ENCODE assay signal across 8 cellular contexts in the genomic region with DNA sequence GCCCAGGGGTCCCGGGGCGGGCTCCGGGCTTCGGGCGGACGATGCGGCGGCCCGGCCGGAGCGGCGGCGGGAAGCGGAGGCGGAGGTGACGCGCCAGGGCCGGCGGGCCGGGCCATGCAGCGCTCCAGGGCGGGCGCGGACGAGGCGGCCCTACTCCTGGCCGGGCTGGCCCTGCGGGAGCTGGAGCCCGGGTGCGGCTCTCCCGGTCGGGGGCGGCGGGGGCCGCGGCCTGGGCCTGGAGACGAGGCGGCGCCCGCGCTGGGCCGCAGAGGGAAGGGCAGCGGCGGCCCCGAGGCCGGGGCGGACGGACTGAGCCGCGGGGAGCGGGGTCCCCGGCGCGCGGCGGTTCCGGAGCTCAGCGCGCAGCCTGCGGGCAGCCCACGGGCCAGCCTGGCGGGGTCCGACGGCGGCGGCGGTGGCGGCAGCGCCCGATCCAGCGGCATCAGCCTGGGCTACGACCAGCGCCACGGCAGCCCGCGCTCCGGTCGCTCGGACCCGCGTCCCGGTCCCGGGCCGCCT. TPM values are rescaled to one million over a fixed set of nuclear protein-coding genes. Genes with fewer than 3 reads are reported as not detected.
A peak's percentile ranks its signal among the peaks of the same experiment; 100 is the strongest.
DNase-seq lines count a peak whose midpoint lies in the region; ATAC-seq, FAIRE-seq and TF ChIP-seq lines count a peak whose summit lies in the region.

No MANE protein-coding gene starts in this region.

- H3K27me3 ChIP-seq in GM23338 (ENCODE audit: insufficient read depth) (peaks cover 41% of the 10 kb centered on the region), GM12878 (replicated peaks in 1 of 2; ENCODE audit: control insufficient read depth in 2 of 2, insufficient read depth in 2 of 2, low read length in 1 of 2) (peaks cover 2 to 5% of the 10 kb centered on the region in 2 experiments; a peak in 3 of 4 replicates), spleen (replicated peaks in 1 of 7) (peaks cover 0 to 48% (median 19%) of the 10 kb centered on the region in 7 donors)

- no peak for TF ChIP-seq EP300 in GM12878 (IDR thresholded peaks at IDR 0.05; ENCODE audit: borderline replicate concordance in 1 of 2, control insufficient read depth in 1 of 2, low read depth in 2 of 2, low read length in 2 of 2)

- peaks cover 14% of the 10 kb centered on the region; the same call in 2 of the 3 replicates for H3K9me3 Mint-ChIP-seq in GM23338

- no peaks in the 10 kb centered on the region for H3K36me3 ChIP-seq in GM23338 (ENCODE audit: insufficient read depth)
- no peaks in the 10 kb centered on the region for H3K36me3 ChIP-seq in GM12878 (ENCODE audit: control insufficient read depth in 2 of 2, insufficient read depth in 2 of 2, low read length in 1 of 2)
- no peaks in the 10 kb centered on the region for H3K36me3 ChIP-seq in spleen

- no peak for TF ChIP-seq RAD21 in GM12878 (IDR thresholded peaks at IDR 0.05; ENCODE audit: insufficient read depth, low read depth, low read length)

- POLR2A ChIA-PET in GM12878 (lab: Charles Lee) = no interaction called here

- intact Hi-C loops in GM12878 (cut with micrococcal nuclease; ENCODE audit: unreplicated experiment) = no loop called here
- intact Hi-C loops in spleen (cut with DNase I; ENCODE audit: low total_unique reads) = no loop called here

- BruUV-seq in GM12878 (replicated peaks; lab: Mats Ljungman, UMichigan) = no TSS peak

- no peak for TF ChIP-seq CTCF in GM23338 (conservative IDR thresholded peaks at IDR 0.05; ENCODE audit: low read depth in 2 of 2)
- TF ChIP-seq CTCF in GM12878 (IDR thresholded peaks at IDR 0.05 in 2 of 3, conservative IDR thresholded peaks at IDR 0.05 in 1 of 3; ENCODE audit: control insufficient read depth in 2 of 3, extremely low read depth in 1 of 3, insufficient read depth in 1 of 3, low read depth in 3 of 3, low read length in 3 of 3) = no peak
- no peak for TF ChIP-seq CTCF in spleen (IDR thresholded peaks at IDR 0.05 in 8 of 11, conservative IDR thresholded peaks at IDR 0.05 in 3 of 11)

- H3K9ac ChIP-seq in GM12878 (ENCODE audit: control insufficient read depth, insufficient read depth, low read length) = no peak overlapping the region

- ATAC-seq in GM23338 = no peak
- ATAC-seq in GM12878 = no peak
- no peak for ATAC-seq in HG02870 (IDR thresholded peaks at IDR 0.05; ENCODE audit: unreplicated experiment)

- H3K4me1 ChIP-seq in GM23338 (ENCODE audit: insufficient read depth) (peaks cover 11% of the 10 kb centered on the region), GM12878 (ENCODE audit: control insufficient read depth, insufficient read depth, low read length) (no peaks in the 10 kb centered on the region), spleen (peaks cover 0 to 39% (median 19%) of the 10 kb centered on the region in 6 donors)

- H3K4me3 ChIP-seq in GM23338 (peak overlapping the region; percentile 74), GM12878 (no peak overlapping the region), iPS-11a (ENCODE audit: low read depth, low read length) (peak overlapping the region; percentile 72), spleen (peak overlapping the region; percentile 10 to 72 (median 48))

- FAIRE-seq in GM12878 (lab: Jason Lieb, UNC) (no peak), GM12891 (lab: Jason Lieb, UNC) (no peak)

- H3K4me3 Mint-ChIP-seq in GM23338 = no peak overlapping the region

- H3F3A ChIP-seq in GM23338 (replicated peaks; ENCODE audit: low read depth) = 0 out of 2 replicates have a peak, but pooled peaks cover 18% of the 10 kb centered on the region

- peaks cover 29% of the 10 kb centered on the region for H3K27me3 Mint-ChIP-seq in GM23338 (ENCODE audit: insufficient read depth, low read depth, poor library complexity)

- TF ChIP-seq POLR2A in GM12878 (IDR thresholded peaks at IDR 0.05; ENCODE audit: low read depth, low read length) (no peak), spleen (IDR thresholded peaks at IDR 0.05) (no peak), GM12891 (IDR thresholded peaks at IDR 0.05; ENCODE audit: low read depth, low read length) (no peak)

- SMC1A ChIA-PET in GM12878 (lab: Charles Lee; ENCODE audit: uncharacterized antibody, unreplicated experiment) = no interaction called here

- in situ Hi-C loops in GM12878 (cut with MboI) = no loop called here

- RAD21 ChIA-PET in GM12878 (lab: Charles Lee; ENCODE audit: unreplicated experiment) = no interaction called here

- WGBS in GM12878 (ENCODE audit: insufficient coverage, insufficient replicate concordance, low lambda C conversion rate, missing lambda C conversion rate) = 44% methylated on average over 55 of the region's 84 CpGs
- 0 to 3% (median 1%) methylated on average over 1 to 84 of the region's 84 CpGs for WGBS in spleen, 5 donors

- H3K79me2 ChIP-seq in GM23338 (replicated peaks; ENCODE audit: insufficient read depth) (peaks cover 14% of the 10 kb centered on the region), GM12878 (ENCODE audit: control insufficient read depth, insufficient read depth, low read length) (no peaks in the 10 kb centered on the region)

- no peak overlapping the region for H3K27ac ChIP-seq in GM23338 (ENCODE audit: low read depth)
- no peak overlapping the region for H3K27ac ChIP-seq in GM12878 (ENCODE audit: control insufficient read depth, insufficient read depth)
- H3K27ac ChIP-seq in spleen = peak overlapping the region in 7 of 8 donors; percentile 49 to 82 (median 51)

- H3K9me2 ChIP-seq in GM23338 (ENCODE audit: insufficient read depth) = no peaks in the 10 kb centered on the region

- DNase-seq in GM23338 (ENCODE audit: low spot score) (no peak), GM12878 (ENCODE audit: low read depth, low spot score) (no peak), spleen (no peak), T-helper 9 cell (no peak), GM12891 (ENCODE audit: insufficient read length, low spot score) (no peak), SHP77 (lab: John Stamatoyannopoulos, UW) (no peak)

- no peaks in the 10 kb centered on the region for H3K9me3 ChIP-seq in GM12878 (replicated peaks; ENCODE audit: control insufficient read depth, insufficient read depth, low read length)
- H3K9me3 ChIP-seq in spleen = no peaks in the 10 kb centered on the region

- H3K4me1 Mint-ChIP-seq in GM23338 = peaks cover 21% of the 10 kb centered on the region

- H4K20me1 ChIP-seq in GM23338 (replicated peaks; ENCODE audit: insufficient read depth) = peaks cover 8% of the 10 kb centered on the region
- no peaks in the 10 kb centered on the region for H4K20me1 ChIP-seq in GM12878 (ENCODE audit: control insufficient read depth, insufficient read depth)

- CTCF ChIA-PET in GM12878 (lab: Yijun Ruan, JAX) = no interaction called here

- H3K27ac Mint-ChIP-seq in GM23338 = no peak overlapping the region

- H2AFZ ChIP-seq in GM23338 = no peak overlapping the region
- H2AFZ ChIP-seq in GM12878 (ENCODE audit: control insufficient read depth, low read depth, low read length) = no peak overlapping the region

- H3K36me3 Mint-ChIP-seq in GM23338 (ENCODE audit: low read depth) = peaks cover 12% of the 10 kb centered on the region; the same call in 2 of the 3 replicates

- H3K4me2 ChIP-seq in GM23338 (peak overlapping the region; percentile 87), GM12878 (ENCODE audit: control insufficient read depth, insufficient read depth) (no peak overlapping the region)

RNA-seq across cellular contexts. Expression of a gene that starts 0.4 kb away (rescaled TPM):
- total RNA-seq in GM23338 (2014; rRNA removed; shearing (Covaris generic)) = 4.5 and 8.9 TPM in 2 replicates
- 0.47 and 0.59 TPM in 2 replicates for polyA plus RNA-seq in GM23338 (2016; fragmentation: Nextera tagmentation; extraction: Ambion mirVana)
- 1.0 and 1.2 TPM in 2 replicates for total RNA-seq in GM12878 (2013; cell fraction: nucleolus; rRNA removed)
- 0.16 and 0.45 TPM in 2 replicates for total RNA-seq in GM12878 (2014; rRNA removed)
- 0.13 and 0.28 TPM in 2 replicates for total RNA-seq in GM12878 (2014; rRNA removed; fragmentation: Illumina TruSeq; extraction: Trizol)
- total RNA-seq in GM12878 (2021) = 0.32 and 0.59 TPM in 2 replicates
- 0.08 TPM for polyA plus RNA-seq in GM12878 (2011; ENCODE audit: low read depth)
- 0.58 and 0.77 TPM in 2 replicates for polyA plus RNA-seq in GM12878 (2011; rRNA removed)
- polyA plus RNA-seq in GM12878 (2011; cell fraction: cytosol; rRNA removed) = 0.51 and 0.59 TPM in 2 replicates
- polyA plus RNA-seq in GM12878 (2011; cell fraction: nucleus; rRNA removed) = 1.2 and 1.3 TPM in 2 replicates
- polyA plus RNA-seq in GM12878 (2012) = 0.14 and 0.56 TPM in 2 replicates
- polyA plus RNA-seq in GM12878 (2014; fragmentation: Illumina TruSeq; extraction: Trizol) = 0.05 and 0.16 TPM in 2 replicates
- polyA plus RNA-seq in GM12878 (2014; fragmentation: Nextera tagmentation; extraction: Ambion mirVana) = not detected
- 0.12 and 0.76 TPM in 2 replicates for polyA plus RNA-seq in GM12878 (2014; rRNA removed)
- under 1 TPM; 0.06 to 0.17 TPM for polyA plus RNA-seq in GM12878 (2016; fragmentation: Nextera tagmentation; extraction: Ambion mirVana)
- 1.1 and 2.4 TPM in 2 replicates for polyA minus RNA-seq in GM12878 (2011; rRNA and poly(A)+ RNA removed)
- polyA minus RNA-seq in GM12878 (2011; cell fraction: cytosol; rRNA and poly(A)+ RNA removed) = 0.42 TPM in 1 of 2 replicates, not detected in the other
- 0.12 and 0.29 TPM in 2 replicates for polyA minus RNA-seq in GM12878 (2011; cell fraction: nucleus; rRNA and poly(A)+ RNA removed)
- 10 to 100 TPM in 3 of 7 donors, 1 to 10 TPM in 4; 3.1 to 14.1 (median 8.9) TPM for total RNA-seq in spleen
- polyA plus RNA-seq in spleen = 1 to 10 TPM in 2 of 3 donors, under 1 TPM in 1; 0.78 to 3.8 (median 2.6) TPM
- 0.33 TPM for polyA plus RNA-seq in GM12891 (2012; ENCODE audit: low read depth, missing spikeins)

RNA-seq across cellular contexts. Expression of a gene that starts 53.7 kb away (rescaled TPM):
- total RNA-seq in GM23338 (2014; rRNA removed; shearing (Covaris generic)) = 153 and 185 TPM in 2 replicates
- polyA plus RNA-seq in GM23338 (2016; fragmentation: Nextera tagmentation; extraction: Ambion mirVana) = 93.1 and 112 TPM in 2 replicates
- 87.5 and 121 TPM in 2 replicates for total RNA-seq in GM12878 (2013; cell fraction: nucleolus; rRNA removed)
- total RNA-seq in GM12878 (2014; rRNA removed) = 80.0 and 103 TPM in 2 replicates
- 129 and 137 TPM in 2 replicates for total RNA-seq in GM12878 (2014; rRNA removed; fragmentation: Illumina TruSeq; extraction: Trizol)
- 96.3 and 104 TPM in 2 replicates for total RNA-seq in GM12878 (2021)
- polyA plus RNA-seq in GM12878 (2011; ENCODE audit: low read depth) = 57.9 TPM
- 237 and 372 TPM in 2 replicates for polyA plus RNA-seq in GM12878 (2011; rRNA removed)
- polyA plus RNA-seq in GM12878 (2011; cell fraction: cytosol; rRNA removed) = 117 and 164 TPM in 2 replicates
- polyA plus RNA-seq in GM12878 (2011; cell fraction: nucleus; rRNA removed) = 86.3 and 92.6 TPM in 2 replicates
- polyA plus RNA-seq in GM12878 (2012) = 80.0 and 118 TPM in 2 replicates
- 117 and 145 TPM in 2 replicates for polyA plus RNA-seq in GM12878 (2014; fragmentation: Illumina TruSeq; extraction: Trizol)
- polyA plus RNA-seq in GM12878 (2014; fragmentation: Nextera tagmentation; extraction: Ambion mirVana) = 10 to 100 TPM; 50.6 to 54.2 TPM
- polyA plus RNA-seq in GM12878 (2014; rRNA removed) = 99.7 and 113 TPM in 2 replicates
- 100 to 1,000 TPM in 1 of 2 experiments, 10 to 100 TPM in 1; 98.5 to 122 TPM for polyA plus RNA-seq in GM12878 (2016; fragmentation: Nextera tagmentation; extraction: Ambion mirVana)
- polyA minus RNA-seq in GM12878 (2011; rRNA and poly(A)+ RNA removed) = 220 and 320 TPM in 2 replicates
- polyA minus RNA-seq in GM12878 (2011; cell fraction: cytosol; rRNA and poly(A)+ RNA removed) = 93.0 and 117 TPM in 2 replicates
- polyA minus RNA-seq in GM12878 (2011; cell fraction: nucleus; rRNA and poly(A)+ RNA removed) = 29.6 and 34.7 TPM in 2 replicates
- total RNA-seq in spleen = 10 to 100 TPM; 55.2 to 71.9 (median 63.0) TPM
- polyA plus RNA-seq in spleen = 10 to 100 TPM; 44.6 to 67.5 (median 62.2) TPM
- 75.2 TPM for polyA plus RNA-seq in GM12891 (2012; ENCODE audit: low read depth, missing spikeins)

Comparison
In these comparisons a context has a peak if more than half of its experiments do, and no peak if none do; other contexts are left out.
1. H3K27ac ChIP-seq: peak in spleen (7 of 8); none in GM23338 (single experiment) and GM12878 (single experiment).